1 cellular context compared by ENCODE assay signal in genomic region chr2:42196403-42197267, GRCh38.
TF ChIP-seq lines count a peak whose summit lies in the region.

No MANE protein-coding gene starts in this region.

TF ChIP-seq in K562, 482 proteins besides CTCF, POLR2A, EP300 and RAD21 (continued from another document):
- TF ChIP-seq USF1 (CRISPR knock-in tag; IDR thresholded peaks at IDR 0.05) (no peak), MAFK (IDR thresholded peaks at IDR 0.05; ENCODE audit: low read length) (no peak), ATF1 (CRISPR knock-in tag; IDR thresholded peaks at IDR 0.05) (no peak), ATF1 (tag; IDR thresholded peaks at IDR 0.05) (peak; percentile 37; the same call in 1 of the 2 replicates), ZNF589 (CRISPR knock-in tag; IDR thresholded peaks at IDR 0.05; ENCODE audit: low read depth) (peak; percentile 83), GABPA (tag; conservative IDR thresholded peaks at IDR 0.05; ENCODE audit: low read depth) (peak; percentile 36; the same call in 1 of the 2 replicates), PRMT5 (CRISPR knock-in tag; IDR thresholded peaks at IDR 0.05) (no peak), TEAD4 (IDR thresholded peaks at IDR 0.05; ENCODE audit: low read length) (peak; percentile 99), TEAD4 (CRISPR knock-in tag; IDR thresholded peaks at IDR 0.05; ENCODE audit: borderline replicate concordance) (no peak), NCOA1 (IDR thresholded peaks at IDR 0.05; ENCODE audit: low read depth) (peak; percentile 54; the same call in 1 of the 2 replicates), HEY1 (CRISPR knock-in tag; IDR thresholded peaks at IDR 0.05; ENCODE audit: borderline replicate concordance) (no peak), ZNF311 (CRISPR knock-in tag; IDR thresholded peaks at IDR 0.05) (peak; percentile 55; the same call in 1 of the 2 replicates), ZBTB11 (CRISPR knock-in tag; IDR thresholded peaks at IDR 0.05) (peak in 1 of 3 experiments; percentile 73; a peak in 2 of 6 replicates), ZBED1 (IDR thresholded peaks at IDR 0.05) (0 out of 2 replicates have a peak, but pooled peaks have one; percentile 61), ZEB2 (IDR thresholded peaks at IDR 0.05) (peak; percentile 35; the same call in 1 of the 2 replicates), ZNF76 (CRISPR knock-in tag; IDR thresholded peaks at IDR 0.05; ENCODE audit: borderline replicate concordance) (no peak), THRAP3 (IDR thresholded peaks at IDR 0.05; ENCODE audit: borderline replicate concordance) (no peak; the same call in 1 of the 2 replicates), YY1 (IDR thresholded peaks at IDR 0.05; ENCODE audit: borderline replicate concordance in 1 of 3, control insufficient read depth in 1 of 3, extremely low read depth in 1 of 3, insufficient read depth in 3 of 3, insufficient read length in 1 of 3, insufficient replicate concordance in 2 of 3, low read depth in 1 of 3, low read length in 2 of 3) (no peak), STAT5A (IDR thresholded peaks at IDR 0.05; ENCODE audit: borderline replicate concordance, low read length) (peak; percentile 81)
- TF ChIP-seq, protein P1, sequence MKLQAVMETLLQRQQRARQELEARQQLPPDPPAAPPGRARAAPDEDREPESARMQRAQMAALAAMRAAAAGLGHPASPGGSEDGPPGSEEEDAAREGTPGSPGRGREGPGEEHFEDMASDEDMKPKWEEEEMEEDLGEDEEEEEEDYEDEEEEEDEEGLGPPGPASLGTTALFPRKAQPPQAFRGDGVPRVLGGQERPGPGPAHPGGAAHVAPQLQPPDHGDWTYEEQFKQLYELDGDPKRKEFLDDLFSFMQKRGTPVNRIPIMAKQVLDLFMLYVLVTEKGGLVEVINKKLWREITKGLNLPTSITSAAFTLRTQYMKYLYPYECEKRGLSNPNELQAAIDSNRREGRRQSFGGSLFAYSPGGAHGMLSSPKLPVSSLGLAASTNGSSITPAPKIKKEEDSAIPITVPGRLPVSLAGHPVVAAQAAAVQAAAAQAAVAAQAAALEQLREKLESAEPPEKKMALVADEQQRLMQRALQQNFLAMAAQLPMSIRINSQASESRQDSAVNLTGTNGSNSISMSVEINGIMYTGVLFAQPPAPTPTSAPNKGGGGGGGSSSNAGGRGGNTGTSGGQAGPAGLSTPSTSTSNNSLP (IDR thresholded peaks at IDR 0.05; ENCODE audit: borderline replicate concordance, low read depth, low read length) = peak; percentile 33
- TF ChIP-seq, protein P2, sequence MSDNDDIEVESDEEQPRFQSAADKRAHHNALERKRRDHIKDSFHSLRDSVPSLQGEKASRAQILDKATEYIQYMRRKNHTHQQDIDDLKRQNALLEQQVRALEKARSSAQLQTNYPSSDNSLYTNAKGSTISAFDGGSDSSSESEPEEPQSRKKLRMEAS (CRISPR knock-in tag; IDR thresholded peaks at IDR 0.05) = no peak
- TF ChIP-seq, protein P3, sequence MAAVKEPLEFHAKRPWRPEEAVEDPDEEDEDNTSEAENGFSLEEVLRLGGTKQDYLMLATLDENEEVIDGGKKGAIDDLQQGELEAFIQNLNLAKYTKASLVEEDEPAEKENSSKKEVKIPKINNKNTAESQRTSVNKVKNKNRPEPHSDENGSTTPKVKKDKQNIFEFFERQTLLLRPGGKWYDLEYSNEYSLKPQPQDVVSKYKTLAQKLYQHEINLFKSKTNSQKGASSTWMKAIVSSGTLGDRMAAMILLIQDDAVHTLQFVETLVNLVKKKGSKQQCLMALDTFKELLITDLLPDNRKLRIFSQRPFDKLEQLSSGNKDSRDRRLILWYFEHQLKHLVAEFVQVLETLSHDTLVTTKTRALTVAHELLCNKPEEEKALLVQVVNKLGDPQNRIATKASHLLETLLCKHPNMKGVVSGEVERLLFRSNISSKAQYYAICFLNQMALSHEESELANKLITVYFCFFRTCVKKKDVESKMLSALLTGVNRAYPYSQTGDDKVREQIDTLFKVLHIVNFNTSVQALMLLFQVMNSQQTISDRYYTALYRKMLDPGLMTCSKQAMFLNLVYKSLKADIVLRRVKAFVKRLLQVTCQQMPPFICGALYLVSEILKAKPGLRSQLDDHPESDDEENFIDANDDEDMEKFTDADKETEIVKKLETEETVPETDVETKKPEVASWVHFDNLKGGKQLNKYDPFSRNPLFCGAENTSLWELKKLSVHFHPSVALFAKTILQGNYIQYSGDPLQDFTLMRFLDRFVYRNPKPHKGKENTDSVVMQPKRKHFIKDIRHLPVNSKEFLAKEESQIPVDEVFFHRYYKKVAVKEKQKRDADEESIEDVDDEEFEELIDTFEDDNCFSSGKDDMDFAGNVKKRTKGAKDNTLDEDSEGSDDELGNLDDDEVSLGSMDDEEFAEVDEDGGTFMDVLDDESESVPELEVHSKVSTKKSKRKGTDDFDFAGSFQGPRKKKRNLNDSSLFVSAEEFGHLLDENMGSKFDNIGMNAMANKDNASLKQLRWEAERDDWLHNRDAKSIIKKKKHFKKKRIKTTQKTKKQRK (IDR thresholded peaks at IDR 0.05; ENCODE audit: borderline replicate concordance, low read depth, low read length) = no peak
